Comparison of ENCODE assay signal across 8 cellular contexts in genomic region chr1:88655685-88656299, GRCh38. TPM values are rescaled to one million over a fixed set of nuclear protein-coding genes. Genes with fewer than 3 reads are reported as not detected.
DNase-seq lines count a peak whose midpoint lies in the region; ATAC-seq and TF ChIP-seq lines count a peak whose summit lies in the region.
"Had no signal": no experiment of that assay in that cellular context is flagged by ENCODE, and none has a peak within 500 bp of the region (broad histone marks: within the 10 kb centered on the region; RNA-seq: fewer than 3 reads in every experiment).

No MANE protein-coding gene starts in this region.

- POLR2A ChIA-PET in naive thymus-derived CD4-positive, alpha-beta T cell (lab: Charles Lee) = interaction anchor here (1.3 kb wide), 1 partner anchor 28 kb away, joined by 4 read pairs; the partner anchor contains the start of gene PKN2

- H3K27ac Mint-ChIP-seq in chondrocyte (ENCODE audit: unreplicated experiment) = no peak overlapping the region
- no peak overlapping the region for H3K27ac Mint-ChIP-seq in naive thymus-derived CD4-positive, alpha-beta T cell

- DNase-seq in GM06990 (ENCODE audit: extremely low read depth, insufficient read length) = peak; percentile 5
- DNase-seq in NCI-H1105 (lab: John Stamatoyannopoulos, UW) = peak; percentile 13
- DNase-seq in chondrocyte (ENCODE audit: low spot score) = no peak
- peak in 6 of 9 donors; percentile 5 to 49 (median 38) for DNase-seq in naive thymus-derived CD4-positive, alpha-beta T cell
- DNase-seq in NCI-H187 treated with DMSO at 0.1 percent for 48 hours (lab: John Stamatoyannopoulos, UW) = no peak
- no peak for DNase-seq in mesenteric fat pad (ENCODE audit: low spot score)

- no peak overlapping the region for H3K27ac ChIP-seq in naive thymus-derived CD4-positive, alpha-beta T cell (ENCODE audit: low read depth, low read length)
- H3K27ac ChIP-seq: skin epidermis had no signal

- no peaks in the 10 kb centered on the region for H3K27me3 ChIP-seq in GM06990 (replicated peaks; ENCODE audit: control insufficient read depth, insufficient read depth, low read length)
- H3K27me3 ChIP-seq in naive thymus-derived CD4-positive, alpha-beta T cell (ENCODE audit: control insufficient read depth in 2 of 2, insufficient read depth in 2 of 2, low read length in 2 of 2) = no peaks in the 10 kb centered on the region

- CTCF ChIA-PET in naive thymus-derived CD4-positive, alpha-beta T cell (lab: Charles Lee) = interaction anchor here (0.9 to 3.7 kb wide), 5 partner anchors 29 to 223 kb away, joined by 3 to 28 read pairs (median 6); partner anchors contain the start of gene PKN2

- H3K27me3 Mint-ChIP-seq in chondrocyte (ENCODE audit: low read depth) = no peaks in the 10 kb centered on the region
- H3K27me3 Mint-ChIP-seq in naive thymus-derived CD4-positive, alpha-beta T cell = peaks cover 0 to 3% (median 0%) of the 10 kb centered on the region in 5 donors

- peak; percentile 47 for TF ChIP-seq CTCF in GM06990 (IDR thresholded peaks at IDR 0.05; ENCODE audit: insufficient read depth, low read length, poor library complexity, severe bottlenecking)
- TF ChIP-seq CTCF in chondrocyte (IDR thresholded peaks at IDR 0.05) = peak; percentile 92

- H3K4me3 Mint-ChIP-seq in chondrocyte (ENCODE audit: unreplicated experiment) = no peak overlapping the region
- H3K4me3 Mint-ChIP-seq in naive thymus-derived CD4-positive, alpha-beta T cell = no peak overlapping the region

- no peaks in the 10 kb centered on the region for H3K4me1 Mint-ChIP-seq in chondrocyte (ENCODE audit: low read depth)
- H3K4me1 Mint-ChIP-seq in naive thymus-derived CD4-positive, alpha-beta T cell = peaks cover 2 to 20% (median 16%) of the 10 kb centered on the region in 7 donors

- H3K9me3 Mint-ChIP-seq in chondrocyte (ENCODE audit: low read depth) = no peaks in the 10 kb centered on the region
- no peaks in the 10 kb centered on the region for H3K9me3 Mint-ChIP-seq in naive thymus-derived CD4-positive, alpha-beta T cell

- no peaks in the 10 kb centered on the region for H3K36me3 Mint-ChIP-seq in chondrocyte (ENCODE audit: low read depth)
- H3K36me3 Mint-ChIP-seq in naive thymus-derived CD4-positive, alpha-beta T cell = no peaks in the 10 kb centered on the region

- H3K36me3 ChIP-seq in GM06990 (ENCODE audit: control insufficient read depth, insufficient read depth, low read length) = no peaks in the 10 kb centered on the region
- H3K36me3 ChIP-seq in naive thymus-derived CD4-positive, alpha-beta T cell (ENCODE audit: control insufficient read depth in 2 of 3, insufficient read depth in 3 of 3, low read length in 3 of 3) = no peaks in the 10 kb centered on the region

- H3K4me3 ChIP-seq in GM06990 (replicated peaks; ENCODE audit: low read depth, low read length) = no peak overlapping the region
- no peak overlapping the region for H3K4me3 ChIP-seq in naive thymus-derived CD4-positive, alpha-beta T cell (ENCODE audit: low read length)
- H3K4me3 ChIP-seq: skin epidermis had no signal

- ATAC-seq in naive thymus-derived CD4-positive, alpha-beta T cell = peak; percentile 34
- ATAC-seq in GM21423 (IDR thresholded peaks at IDR 0.05; ENCODE audit: unreplicated experiment) = no peak

- intact Hi-C loops in naive thymus-derived CD4-positive, alpha-beta T cell (cut with micrococcal nuclease) = loop anchor here (1.0 to 10.0 kb wide), 6 partner anchors 29 to 800 kb away; partner anchors contain the start of gene PKN2 (in 2 of the 2)

- H3K9me3 ChIP-seq in naive thymus-derived CD4-positive, alpha-beta T cell (ENCODE audit: control insufficient read depth in 2 of 3, low read length in 3 of 3) = no peaks in the 10 kb centered on the region

- no peaks in the 10 kb centered on the region for H3K4me1 ChIP-seq in naive thymus-derived CD4-positive, alpha-beta T cell (ENCODE audit: control insufficient read depth in 2 of 2, insufficient read depth in 2 of 2, low read length in 2 of 2)

RNA-seq across cellular contexts. Expression of gene PKN2, which starts 28.3 kb away (rescaled TPM):
- total RNA-seq in chondrocyte (26.1 to 34.4 TPM (median 29.8 TPM) in 3 replicates), mesenteric fat pad (43.7 TPM)
- total RNA-seq in naive thymus-derived CD4-positive, alpha-beta T cell = 10 to 100 TPM; 32.1 to 53.8 (median 46.9) TPM
- 10 to 100 TPM in 1 of 2 donors, 1 to 10 TPM in 1; 9.0 to 10.2 TPM for polyA plus RNA-seq in naive thymus-derived CD4-positive, alpha-beta T cell

Comparison
In these comparisons a context has a peak if more than half of its experiments do, and no peak if none do; other contexts are left out.
1. DNase-seq: peak in GM06990 (single experiment), NCI-H1105 (single experiment) and naive thymus-derived CD4-positive, alpha-beta T cell (6 of 9); none in chondrocyte (single experiment), NCI-H187 treated with DMSO at 0.1 percent for 48 hours (single experiment) and mesenteric fat pad (single experiment).